In the genomic region with DNA sequence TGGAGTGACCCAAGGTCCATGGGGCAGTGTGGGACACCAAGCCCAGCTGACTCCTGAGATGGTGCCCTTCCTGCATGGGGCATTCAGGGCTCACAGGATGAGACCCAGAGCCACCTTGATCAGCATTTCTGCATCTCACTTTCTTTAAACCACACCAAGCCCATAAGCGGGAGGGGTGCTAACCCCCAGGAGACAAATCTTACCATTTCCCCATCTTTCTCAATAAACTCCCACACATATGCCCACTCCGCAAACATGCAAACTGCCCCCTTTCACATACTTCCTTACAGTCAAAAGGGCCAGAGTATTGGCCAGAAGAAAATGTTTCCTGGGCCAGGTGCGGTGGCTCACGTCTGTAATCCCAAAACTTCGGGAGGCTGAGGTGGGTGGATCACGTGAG, we compare ENCODE assay signal across 27 cellular contexts.
"Had no signal": no experiment of that assay in that cellular context is flagged by ENCODE, and none has a peak within 500 bp of the region (broad histone marks: within the 10 kb centered on the region; RNA-seq: fewer than 3 reads in every experiment).

No MANE protein-coding gene starts in this region.

- H3K27me3 ChIP-seq: body of pancreas, colonic mucosa, gastrocnemius medialis, hepatocyte, ovary, upper lobe of right lung had no signal

- H3K9me3 Mint-ChIP-seq: activated B cell treated with CpG ODN at 0.5 μM for 24 hours; nephron progenitor cell; stimulated activated effector memory CD8-positive, alpha-beta T cell treated with anti-CD3 and anti-CD28 coated beads, Interleukin-12 subunit alpha, Interleukin-12 subunit beta, amount 100 ng/mL, for 72 hours; stimulated activated naive CD8-positive, alpha-beta T cell treated with anti-CD3 and anti-CD28 coated beads, Interleukin-15, Interleukin-2, amounts not matched to agents 100 ng/mL and 50 ng/mL, for 24 hours had no signal

- DNase-seq: activated B cell treated with CpG ODN at 0.5 μM for 24 hours; activated CD4-positive, alpha-beta T cell treated with anti-CD3 and anti-CD28 coated beads, Interleukin-2, amount 50 U/mL, for 1 hour; activated CD8-positive, alpha-beta T cell treated with anti-CD3 and anti-CD28 coated beads, Interleukin-2, amount 10 ng/mL, durations not matched to agents 7 days and 5 days; activated effector memory CD4-positive, alpha-beta T cell treated with Interleukin-2 at 50 U/mL for 16 hours; activated naive CD4-positive, alpha-beta T cell treated with Interleukin-2 at 50 U/mL for 16 hours; anterior cingulate cortex; cerebellar nuclear complex; colonic mucosa; effector CD8-positive, alpha-beta T cell; gastrocnemius medialis; islet precursor cell; left ventricle myocardium inferior; mesendoderm; mucosa of descending colon; nephron progenitor cell; ovary; stimulated activated CD4-positive, alpha-beta T cell treated with anti-CD3 and anti-CD28 coated beads, Interleukin-4, amount 100 ng/mL, for 24 hours had no signal

- ATAC-seq: activated CD8-positive, alpha-beta T cell treated with anti-CD3 and anti-CD28 coated beads, Interleukin-2, amount 10 ng/mL, durations not matched to agents 7 days and 5 days; body of pancreas; gastrocnemius medialis; mucosa of descending colon; sciatic nerve; stimulated activated effector memory CD8-positive, alpha-beta T cell treated with anti-CD3 and anti-CD28 coated beads, Interleukin-12 subunit alpha, Interleukin-12 subunit beta, amount 100 ng/mL, for 72 hours had no signal

- H3K4me3 ChIP-seq: body of pancreas, colonic mucosa, gastrocnemius medialis, hepatocyte, left ventricle myocardium inferior, lung, mucosa of descending colon, ovary, skin epidermis, upper lobe of right lung had no signal

- H3K36me3 ChIP-seq: colonic mucosa, gastrocnemius medialis, left ventricle myocardium inferior, ovary, upper lobe of right lung had no signal

- H3K4me3 Mint-ChIP-seq: activated B cell treated with CpG ODN at 0.5 μM for 24 hours; activated CD8-positive, alpha-beta T cell treated with anti-CD3 and anti-CD28 coated beads, Interleukin-2, amount 10 ng/mL, durations not matched to agents 7 days and 5 days; activated naive CD8-positive, alpha-beta T cell; nephron progenitor cell; stimulated activated effector memory CD8-positive, alpha-beta T cell treated with anti-CD3 and anti-CD28 coated beads, Interleukin-12 subunit alpha, Interleukin-12 subunit beta, amount 100 ng/mL, for 72 hours; stimulated activated naive CD8-positive, alpha-beta T cell treated with anti-CD3 and anti-CD28 coated beads, Interleukin-15, Interleukin-2, amounts not matched to agents 100 ng/mL and 50 ng/mL, for 24 hours had no signal

- H3K4me1 ChIP-seq: colonic mucosa had no signal

- H3K36me3 Mint-ChIP-seq: activated naive CD8-positive, alpha-beta T cell had no signal

- H3K27ac ChIP-seq: body of pancreas, colonic mucosa, gastrocnemius medialis, hepatocyte, left ventricle myocardium inferior, ovary, skin epidermis, upper lobe of right lung had no signal

- H3K27ac Mint-ChIP-seq: activated B cell treated with CpG ODN at 0.5 μM for 24 hours; activated CD8-positive, alpha-beta T cell treated with anti-CD3 and anti-CD28 coated beads, Interleukin-2, amount 10 ng/mL, durations not matched to agents 7 days and 5 days; activated naive CD8-positive, alpha-beta T cell; nephron progenitor cell; progenitor cell of endocrine pancreas; stimulated activated naive CD8-positive, alpha-beta T cell treated with anti-CD3 and anti-CD28 coated beads, Interleukin-15, Interleukin-2, amounts not matched to agents 100 ng/mL and 50 ng/mL, for 24 hours had no signal

- H3K9me3 ChIP-seq: body of pancreas, colonic mucosa, gastrocnemius medialis, left ventricle myocardium inferior, mucosa of descending colon, ovary, upper lobe of right lung had no signal
